26 cellular contexts compared by ENCODE assay signal in the genomic region with DNA sequence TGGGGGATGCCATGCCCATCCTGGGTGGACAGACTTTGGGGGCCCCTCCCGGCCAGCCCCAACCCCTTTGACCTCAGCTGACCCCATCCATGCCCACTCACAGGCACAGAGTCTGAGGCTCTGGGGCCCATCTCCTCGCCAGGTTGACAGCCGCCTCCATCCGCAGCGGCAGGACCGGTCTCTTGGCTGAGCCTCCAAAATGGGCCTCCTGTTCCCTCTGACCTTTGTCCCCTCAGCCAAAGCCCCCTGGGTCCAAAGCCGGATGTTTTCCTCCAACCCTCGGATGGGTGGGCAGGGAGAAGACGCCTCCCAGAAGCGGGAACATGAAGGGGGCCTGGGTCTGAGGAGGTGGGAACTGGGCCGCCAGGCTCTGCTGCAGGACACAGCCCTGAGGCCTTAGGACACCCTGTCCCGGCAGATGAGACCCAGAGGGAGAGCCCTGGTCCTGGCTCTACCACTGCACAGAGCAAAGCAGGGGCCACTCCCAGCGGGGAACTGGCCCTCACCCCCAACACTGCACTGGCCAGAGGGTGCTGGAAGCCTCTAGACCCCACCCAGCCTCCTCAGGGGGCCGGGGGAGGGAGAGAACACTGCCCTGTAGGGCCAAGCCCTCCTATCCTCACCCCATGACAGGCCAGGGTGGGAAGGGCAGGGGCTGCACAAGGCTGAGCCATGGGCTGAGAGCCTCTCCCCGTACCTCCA. TPM values are rescaled to one million over a fixed set of nuclear protein-coding genes. Genes with fewer than 3 reads are reported as not detected.
DNase-seq lines count a peak whose midpoint lies in the region; ATAC-seq and TF ChIP-seq lines count a peak whose summit lies in the region.
"Had no signal": no experiment of that assay in that cellular context is flagged by ENCODE, and none has a peak within 500 bp of the region (broad histone marks: within the 10 kb centered on the region; RNA-seq: fewer than 3 reads in every experiment).

No MANE protein-coding gene starts in this region.

- H3K27me3 ChIP-seq in right lobe of liver (no peaks in the 10 kb centered on the region), spleen (replicated peaks in 1 of 7) (no peaks in the 10 kb centered on the region), BE2C (peaks cover 9% of the 10 kb centered on the region)
- H3K27me3 ChIP-seq: uterus had no signal

- POLR2A ChIA-PET in RWPE1 (lab: Yijun Ruan, JAX; ENCODE audit: low non-redundant PET), result no interaction called here

- ATAC-seq in right lobe of liver, result no peak
- ATAC-seq: activated naive CD4-positive, alpha-beta T cell treated with anti-CD3 and anti-CD28 coated beads, Interleukin-2, amount 50 U/mL, for 72 hours; stimulated activated memory B cell treated with anti-CD40 and anti-IgM and Interleukin-4, amounts not matched to agents 10 μg/mL and 1 μg/mL and 100 μg/mL, for 72 hours had no signal

- no peaks in the 10 kb centered on the region for H3K9me3 Mint-ChIP-seq in T-helper 2 cell treated with Interferon-gamma antibody and Interleukin-4, amounts not matched to agents 5 μg/mL and 100 μg/mL, for 36 hours
- H3K9me3 Mint-ChIP-seq in activated T-cell treated with anti-CD3 and anti-CD28 coated beads, Interleukin-2, amount 50 U/mL, for 24 hours, result no peaks in the 10 kb centered on the region
- no peaks in the 10 kb centered on the region for H3K9me3 Mint-ChIP-seq in activated T-helper 2 cell treated with anti-CD3 and anti-CD28 coated beads, Interferon-gamma antibody, Interleukin-2, Interleukin-4, amounts not matched to agents 10 μg/mL and 5 μg/mL and 100 μg/mL, durations not matched to agents 14 hours and 24 hours and 36 hours
- H3K9me3 Mint-ChIP-seq: activated naive CD4-positive, alpha-beta T cell treated with anti-CD3 and anti-CD28 coated beads, Interleukin-2, amount 50 U/mL, for 72 hours; activated T-helper 1 cell treated with anti-CD3 and anti-CD28 coated beads, Interleukin-12 subunit alpha, Interleukin-12 subunit beta, Interleukin-2, Interleukin-4 antibody, amounts not matched to agents 30 ng/mL and 10 ng/mL and 1 ng/mL, durations not matched to agents 14 hours and 24 hours and 36 hours; naive B cell; stimulated activated memory B cell treated with anti-CD40 and anti-IgM and Interleukin-4, amounts not matched to agents 10 μg/mL and 1 μg/mL and 100 μg/mL, for 72 hours had no signal

- no peak overlapping the region for H3K27ac Mint-ChIP-seq in T-helper 2 cell treated with Interferon-gamma antibody and Interleukin-4, amounts not matched to agents 5 μg/mL and 100 μg/mL, for 36 hours
- H3K27ac Mint-ChIP-seq in activated T-cell treated with anti-CD3 and anti-CD28 coated beads, Interleukin-2, amount 50 U/mL, for 24 hours, result no peak overlapping the region
- no peak overlapping the region for H3K27ac Mint-ChIP-seq in activated T-helper 2 cell treated with anti-CD3 and anti-CD28 coated beads, Interferon-gamma antibody, Interleukin-2, Interleukin-4, amounts not matched to agents 10 μg/mL and 5 μg/mL and 100 μg/mL, durations not matched to agents 14 hours and 24 hours and 36 hours
- H3K27ac Mint-ChIP-seq: activated naive CD4-positive, alpha-beta T cell treated with anti-CD3 and anti-CD28 coated beads, Interleukin-2, amount 50 U/mL, for 72 hours; activated T-helper 1 cell treated with anti-CD3 and anti-CD28 coated beads, Interleukin-12 subunit alpha, Interleukin-12 subunit beta, Interleukin-2, Interleukin-4 antibody, amounts not matched to agents 30 ng/mL and 10 ng/mL and 1 ng/mL, durations not matched to agents 14 hours and 24 hours and 36 hours; naive B cell; stimulated activated memory B cell treated with anti-CD40 and anti-IgM and Interleukin-4, amounts not matched to agents 10 μg/mL and 1 μg/mL and 100 μg/mL, for 72 hours had no signal

- TF ChIP-seq CTCF in RWPE1 (conservative IDR thresholded peaks at IDR 0.05; ENCODE audit: low read depth) (no peak), coronary artery (IDR thresholded peaks at IDR 0.05) (no peak), right lobe of liver (IDR thresholded peaks at IDR 0.05) (no peak), spleen (IDR thresholded peaks at IDR 0.05 in 8 of 11, conservative IDR thresholded peaks at IDR 0.05 in 3 of 11) (no peak), BE2C (IDR thresholded peaks at IDR 0.05; ENCODE audit: low read depth, low read length) (no peak)

- H3K36me3 ChIP-seq in right lobe of liver (no peaks in the 10 kb centered on the region), spleen (peaks cover 0 to 94% (median 11%) of the 10 kb centered on the region in 6 donors), BE2C (no peaks in the 10 kb centered on the region)
- H3K36me3 ChIP-seq: HAP-1, uterus had no signal

- intact Hi-C loops in right lobe of liver (cut with DNase I), result no loop called here
- intact Hi-C loops in spleen (cut with DNase I; ENCODE audit: low total_unique reads), result no loop called here
- intact Hi-C loops in activated T-helper 2 cell treated with anti-CD3 and anti-CD28 coated beads, Interferon-gamma antibody, Interleukin-2, Interleukin-4, amounts not matched to agents 10 μg/mL and 5 μg/mL and 100 μg/mL, durations not matched to agents 14 hours and 24 hours and 36 hours (cut with micrococcal nuclease), result no loop called here

- H3K9me3 ChIP-seq in right lobe of liver, result no peaks in the 10 kb centered on the region
- H3K9me3 ChIP-seq in spleen, result no peaks in the 10 kb centered on the region
- no peaks in the 10 kb centered on the region for H3K9me3 ChIP-seq in BE2C
- H3K9me3 ChIP-seq: HAP-1, uterus had no signal

- H3K4me3 ChIP-seq in coronary artery, result no peak overlapping the region
- H3K4me3 ChIP-seq in right lobe of liver, result no peak overlapping the region
- no peak overlapping the region for H3K4me3 ChIP-seq in spleen
- no peak overlapping the region for H3K4me3 ChIP-seq in BE2C (ENCODE audit: low read depth, low read length)
- H3K4me3 ChIP-seq: HAP-1, SK-N-MC, uterus had no signal

- TF ChIP-seq POLR2A in right lobe of liver (IDR thresholded peaks at IDR 0.05), result no peak
- TF ChIP-seq POLR2A in spleen (IDR thresholded peaks at IDR 0.05), result no peak

- no peak overlapping the region for H3K4me3 Mint-ChIP-seq in T-helper 2 cell treated with Interferon-gamma antibody and Interleukin-4, amounts not matched to agents 5 μg/mL and 100 μg/mL, for 36 hours
- H3K4me3 Mint-ChIP-seq in activated T-cell treated with anti-CD3 and anti-CD28 coated beads, Interleukin-2, amount 50 U/mL, for 24 hours, result no peak overlapping the region
- H3K4me3 Mint-ChIP-seq in activated T-helper 2 cell treated with anti-CD3 and anti-CD28 coated beads, Interferon-gamma antibody, Interleukin-2, Interleukin-4, amounts not matched to agents 10 μg/mL and 5 μg/mL and 100 μg/mL, durations not matched to agents 14 hours and 24 hours and 36 hours (ENCODE audit: low read depth), result no peak overlapping the region
- H3K4me3 Mint-ChIP-seq: activated T-helper 1 cell treated with anti-CD3 and anti-CD28 coated beads, Interleukin-12 subunit alpha, Interleukin-12 subunit beta, Interleukin-2, Interleukin-4 antibody, amounts not matched to agents 30 ng/mL and 10 ng/mL and 1 ng/mL, durations not matched to agents 14 hours and 24 hours and 36 hours; stimulated activated memory B cell treated with anti-CD40 and anti-IgM and Interleukin-4, amounts not matched to agents 10 μg/mL and 1 μg/mL and 100 μg/mL, for 72 hours had no signal

- H3K4me1 Mint-ChIP-seq in T-helper 2 cell treated with Interferon-gamma antibody and Interleukin-4, amounts not matched to agents 5 μg/mL and 100 μg/mL, for 36 hours (ENCODE audit: low read depth), result no peaks in the 10 kb centered on the region
- no peaks in the 10 kb centered on the region for H3K4me1 Mint-ChIP-seq in activated T-cell treated with anti-CD3 and anti-CD28 coated beads, Interleukin-2, amount 50 U/mL, for 24 hours (ENCODE audit: low read depth)
- no peaks in the 10 kb centered on the region for H3K4me1 Mint-ChIP-seq in activated T-helper 2 cell treated with anti-CD3 and anti-CD28 coated beads, Interferon-gamma antibody, Interleukin-2, Interleukin-4, amounts not matched to agents 10 μg/mL and 5 μg/mL and 100 μg/mL, durations not matched to agents 14 hours and 24 hours and 36 hours (ENCODE audit: low read depth)
- H3K4me1 Mint-ChIP-seq: stimulated activated memory B cell treated with anti-CD40 and anti-IgM and Interleukin-4, amounts not matched to agents 10 μg/mL and 1 μg/mL and 100 μg/mL, for 72 hours had no signal

- WGBS in right lobe of liver (ENCODE audit: insufficient coverage, low coverage, low lambda C conversion rate, missing lambda C conversion rate), result 93% methylated on average over 3 of the region's 15 CpGs
- WGBS in spleen, 5 donors, result 86 to 89% (median 88%) methylated on average over 10 to 15 of the region's 15 CpGs

- H3K27me3 Mint-ChIP-seq in T-helper 2 cell treated with Interferon-gamma antibody and Interleukin-4, amounts not matched to agents 5 μg/mL and 100 μg/mL, for 36 hours (ENCODE audit: low read depth), result no peaks in the 10 kb centered on the region
- H3K27me3 Mint-ChIP-seq in activated T-cell treated with anti-CD3 and anti-CD28 coated beads, Interleukin-2, amount 50 U/mL, for 24 hours, result no peaks in the 10 kb centered on the region
- no peaks in the 10 kb centered on the region for H3K27me3 Mint-ChIP-seq in activated T-helper 2 cell treated with anti-CD3 and anti-CD28 coated beads, Interferon-gamma antibody, Interleukin-2, Interleukin-4, amounts not matched to agents 10 μg/mL and 5 μg/mL and 100 μg/mL, durations not matched to agents 14 hours and 24 hours and 36 hours (ENCODE audit: low read depth)
- H3K27me3 Mint-ChIP-seq: naive B cell; stimulated activated memory B cell treated with anti-CD40 and anti-IgM and Interleukin-4, amounts not matched to agents 10 μg/mL and 1 μg/mL and 100 μg/mL, for 72 hours had no signal

- no peak for DNase-seq in RWPE1 (ENCODE audit: low spot score)
- DNase-seq in coronary artery (ENCODE audit: low spot score), result peak; percentile 68
- peak; percentile 9 to 39 (median 36) for DNase-seq in right lobe of liver
- peak; percentile 67 for DNase-seq in spleen
- no peak for DNase-seq in T-helper 2 cell treated with Interferon-gamma antibody and Interleukin-4, amounts not matched to agents 5 μg/mL and 100 μg/mL, for 36 hours (ENCODE audit: low spot score)
- DNase-seq in activated T-cell treated with anti-CD3 and anti-CD28 coated beads, Interleukin-2, amount 50 U/mL, for 24 hours, result no peak
- no peak for DNase-seq in activated T-helper 2 cell treated with anti-CD3 and anti-CD28 coated beads, Interferon-gamma antibody, Interleukin-2, Interleukin-4, amounts not matched to agents 10 μg/mL and 5 μg/mL and 100 μg/mL, durations not matched to agents 14 hours and 24 hours and 36 hours (ENCODE audit: low spot score)
- no peak for DNase-seq in BE2C
- DNase-seq: activated CD4-positive, alpha-beta T cell treated with anti-CD3 and anti-CD28 coated beads, Interleukin-2, amount 50 U/mL, for 4 hours; cerebellar nuclear complex; DND-41; naive B cell; NCI-H1417 treated with DMSO at 0.1 percent for 48 hours; NCI-H345; NCI-H748 treated with DMSO at 0.1 percent for 48 hours; occipital lobe; stimulated activated CD4-positive, alpha-beta T cell treated with anti-CD3 and anti-CD28 coated beads, Interleukin-12 subunit alpha, Interleukin-12 subunit beta, amount 100 ng/mL, for 4 hours; stimulated activated CD4-positive, alpha-beta T cell treated with anti-CD3 and anti-CD28 coated beads, Interleukin-4, amount 100 ng/mL, for 24 hours; uterus had no signal

- H3K4me1 ChIP-seq in right lobe of liver, result peaks cover 0 to 17% (median 7%) of the 10 kb centered on the region in 4 donors
- no peaks in the 10 kb centered on the region for H3K4me1 ChIP-seq in spleen
- no peaks in the 10 kb centered on the region for H3K4me1 ChIP-seq in BE2C
- H3K4me1 ChIP-seq: HAP-1, uterus had no signal

- CTCF ChIA-PET in RWPE1 (lab: Yijun Ruan, JAX), result no interaction called here

- no peaks in the 10 kb centered on the region for H3K36me3 Mint-ChIP-seq in T-helper 2 cell treated with Interferon-gamma antibody and Interleukin-4, amounts not matched to agents 5 μg/mL and 100 μg/mL, for 36 hours (ENCODE audit: low read depth)
- H3K36me3 Mint-ChIP-seq in activated T-cell treated with anti-CD3 and anti-CD28 coated beads, Interleukin-2, amount 50 U/mL, for 24 hours (ENCODE audit: low read depth), result peaks cover 11% of the 10 kb centered on the region
- no peaks in the 10 kb centered on the region for H3K36me3 Mint-ChIP-seq in activated T-helper 2 cell treated with anti-CD3 and anti-CD28 coated beads, Interferon-gamma antibody, Interleukin-2, Interleukin-4, amounts not matched to agents 10 μg/mL and 5 μg/mL and 100 μg/mL, durations not matched to agents 14 hours and 24 hours and 36 hours (ENCODE audit: low read depth)
- H3K36me3 Mint-ChIP-seq: activated naive CD4-positive, alpha-beta T cell treated with anti-CD3 and anti-CD28 coated beads, Interleukin-2, amount 50 U/mL, for 72 hours; naive B cell; stimulated activated memory B cell treated with anti-CD40 and anti-IgM and Interleukin-4, amounts not matched to agents 10 μg/mL and 1 μg/mL and 100 μg/mL, for 72 hours had no signal

- H3K27ac ChIP-seq in RWPE1, result peak overlapping the region; percentile 98
- peak overlapping the region; percentile 48 to 100 for H3K27ac ChIP-seq in coronary artery
- H3K27ac ChIP-seq in right lobe of liver, result no peak overlapping the region
- peak overlapping the region in 1 of 8 donors; percentile 21 for H3K27ac ChIP-seq in spleen
- H3K27ac ChIP-seq: C4-2B, KMS-11, SK-N-MC, uterus had no signal

RNA-seq across cellular contexts. Expression of a gene that starts 12.6 kb away (rescaled TPM):
- 10 to 100 TPM in 3 of 6 experiments, 1 to 10 TPM in 3; 2.3 to 20.9 (median 8.4) TPM for total RNA-seq in right lobe of liver
- 10 to 100 TPM; 16.1 to 49.5 (median 24.5) TPM for total RNA-seq in spleen
- polyA plus RNA-seq in spleen, result 10 to 100 TPM in 1 of 3 donors, 1 to 10 TPM in 2; 6.1 to 16.8 (median 9.9) TPM
- total RNA-seq in activated T-helper 2 cell treated with anti-CD3 and anti-CD28 coated beads, Interferon-gamma antibody, Interleukin-2, Interleukin-4, amounts not matched to agents 10 μg/mL and 5 μg/mL and 100 μg/mL, durations not matched to agents 14 hours and 24 hours and 36 hours, result 10.6 and 11.9 TPM in 2 replicates
- not detected for polyA plus RNA-seq in BE2C (2012; ENCODE audit: insufficient read depth, insufficient read length, low read depth)

Comparison
In these comparisons a context has a peak if more than half of its experiments do, and no peak if none do; other contexts are left out.
1. DNase-seq: peak in coronary artery (single experiment), right lobe of liver (3 of 3) and spleen (single experiment); none in RWPE1 (single experiment), T-helper 2 cell treated with Interferon-gamma antibody and Interleukin-4, amounts not matched to agents 5 μg/mL and 100 μg/mL, for 36 hours (single experiment), activated T-cell treated with anti-CD3 and anti-CD28 coated beads, Interleukin-2, amount 50 U/mL, for 24 hours (single experiment), activated T-helper 2 cell treated with anti-CD3 and anti-CD28 coated beads, Interferon-gamma antibody, Interleukin-2, Interleukin-4, amounts not matched to agents 10 μg/mL and 5 μg/mL and 100 μg/mL, durations not matched to agents 14 hours and 24 hours and 36 hours (single experiment) and BE2C (single experiment).
2. H3K27ac ChIP-seq: peak in RWPE1 (single experiment) and coronary artery (2 of 2); none in right lobe of liver (0 of 3).